ENCODE assay signal across 8 cellular contexts in genomic region chr5:181243521-181244307, GRCh38. TPM values are rescaled to one million over a fixed set of nuclear protein-coding genes. Genes with fewer than 3 reads are reported as not detected.
A peak's percentile ranks its signal among the peaks of the same experiment; 100 is the strongest.
DNase-seq lines count a peak whose midpoint lies in the region; ATAC-seq and TF ChIP-seq lines count a peak whose summit lies in the region.

Gene RACK1 (minus strand): TSS chr5:181243906. CDS start chr5:181243800, 106 bp downstream.

- H3K4me1 Mint-ChIP-seq in effector memory CD8-positive, alpha-beta T cell (ENCODE audit: low read depth in 2 of 2), result peaks cover 58 to 70% of the 10 kb centered on the region in 2 donors
- peaks cover 46% of the 10 kb centered on the region for H3K4me1 Mint-ChIP-seq in mesothelial cell of epicardium

- no peaks in the 10 kb centered on the region for H3K9me3 Mint-ChIP-seq in effector memory CD8-positive, alpha-beta T cell
- H3K9me3 Mint-ChIP-seq in mesothelial cell of epicardium, result no peaks in the 10 kb centered on the region

- DNase-seq in AG09319 (ENCODE audit: extremely low read depth, low read depth) (peak; percentile 54), mesothelial cell of epicardium (ENCODE audit: low spot score in 2 of 2, unreplicated experiment in 2 of 2) (peak; percentile 83 to 89), NCI-H2029 (lab: John Stamatoyannopoulos, UW) (no peak)
- DNase-seq in activated CD4-positive, alpha-beta T cell treated with anti-CD3 and anti-CD28 coated beads, Interleukin-2, amount 50 U/mL, for 24 hours (ENCODE audit: low read depth in 1 of 2, low spot score in 1 of 2), result peak; percentile 82 to 91
- DNase-seq in effector memory CD8-positive, alpha-beta T cell, result peak; percentile 86 to 88 (median 86)
- peak; percentile 80 for DNase-seq in stimulated activated CD8-positive, alpha-beta memory T cell treated with anti-CD3 and anti-CD28 coated beads, Interleukin-2, amount 100 ng/mL, for 1 hour (ENCODE audit: low read depth in 2 of 2)

- ATAC-seq in GM19397 (IDR thresholded peaks at IDR 0.05; ENCODE audit: unreplicated experiment) (peak; percentile 63), HG03571 (IDR thresholded peaks at IDR 0.05; ENCODE audit: unreplicated experiment) (peak; percentile 65)
- ATAC-seq in effector memory CD8-positive, alpha-beta T cell (replicated peaks), result peak; percentile 73

- H3K27ac Mint-ChIP-seq in effector memory CD8-positive, alpha-beta T cell, result peak within 1 kb of the TSS; percentile 98 to 99
- peak within 1 kb of the TSS; percentile 100 for H3K27ac Mint-ChIP-seq in mesothelial cell of epicardium

- no peak for TF ChIP-seq CTCF in AG09319 (IDR thresholded peaks at IDR 0.05; ENCODE audit: low read depth, low read length)
- no peak for TF ChIP-seq CTCF in mesothelial cell of epicardium (IDR thresholded peaks at IDR 0.05; ENCODE audit: unreplicated experiment)

- peaks cover 74% of the 10 kb centered on the region for H3K36me3 Mint-ChIP-seq in effector memory CD8-positive, alpha-beta T cell (ENCODE audit: insufficient read depth)
- peaks cover 20% of the 10 kb centered on the region for H3K36me3 Mint-ChIP-seq in mesothelial cell of epicardium

- no peaks in the 10 kb centered on the region for H3K27me3 Mint-ChIP-seq in effector memory CD8-positive, alpha-beta T cell
- H3K27me3 Mint-ChIP-seq in mesothelial cell of epicardium (ENCODE audit: low read depth), result no peaks in the 10 kb centered on the region

- peak within 1 kb of the TSS; percentile 99 for H3K4me3 Mint-ChIP-seq in effector memory CD8-positive, alpha-beta T cell
- H3K4me3 Mint-ChIP-seq in mesothelial cell of epicardium, result peak within 1 kb of the TSS; percentile 99

RNA-seq across cellular contexts. Expression of gene RACK1, which starts in this region (rescaled TPM):
- 2,008 to 2,083 TPM (median 2,030 TPM) in 3 replicates for total RNA-seq in mesothelial cell of epicardium
